Comparison of ENCODE assay signal across 8 cellular contexts in the genomic region with DNA sequence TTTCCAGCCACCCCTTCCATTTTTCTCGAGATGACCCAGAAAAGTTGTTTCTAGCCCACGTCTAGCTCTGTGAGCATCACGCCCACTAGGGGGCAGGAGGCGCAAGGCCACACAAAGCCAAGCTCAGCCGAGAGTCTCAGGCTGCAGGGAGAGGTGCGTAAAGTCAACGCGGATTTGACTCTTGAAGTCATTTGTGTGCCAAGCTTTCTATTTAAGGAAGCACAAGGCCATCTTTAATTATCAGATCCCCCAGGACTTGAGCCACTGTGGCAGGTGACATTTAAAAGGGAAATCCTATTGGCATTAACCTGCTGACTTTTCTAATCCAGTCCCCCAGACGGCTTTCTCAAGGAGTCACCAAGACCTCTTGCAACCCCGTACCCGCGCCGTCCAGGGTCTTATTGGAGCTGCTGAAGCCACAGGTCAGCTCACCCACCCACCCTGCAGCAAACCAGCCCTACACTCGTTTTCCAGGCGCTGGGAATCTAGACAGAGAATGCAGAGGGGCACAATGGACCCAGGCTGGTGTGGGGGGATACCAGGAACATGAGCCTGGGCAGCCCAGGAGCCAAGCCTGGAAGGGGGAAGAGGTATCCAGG.
A peak's percentile ranks its signal among the peaks of the same experiment; 100 is the strongest.
DNase-seq lines count a peak whose midpoint lies in the region; ATAC-seq lines count a peak whose summit lies in the region.

No MANE protein-coding gene starts in this region.

- peaks cover 7% of the 10 kb centered on the region for H3K36me3 Mint-ChIP-seq in activated CD4-positive, alpha-beta T cell treated with anti-CD3 and anti-CD28 coated beads for 36 hours (ENCODE audit: low read depth)
- peaks cover 19% of the 10 kb centered on the region for H3K36me3 Mint-ChIP-seq in central memory CD8-positive, alpha-beta T cell (ENCODE audit: insufficient read depth)

- H3K27me3 Mint-ChIP-seq in activated CD4-positive, alpha-beta T cell treated with anti-CD3 and anti-CD28 coated beads for 36 hours = peaks cover 5% of the 10 kb centered on the region
- H3K27me3 Mint-ChIP-seq in central memory CD8-positive, alpha-beta T cell = no peaks in the 10 kb centered on the region

- no peaks in the 10 kb centered on the region for H3K9me3 Mint-ChIP-seq in activated CD4-positive, alpha-beta T cell treated with anti-CD3 and anti-CD28 coated beads for 36 hours (ENCODE audit: low read depth)
- no peaks in the 10 kb centered on the region for H3K9me3 Mint-ChIP-seq in central memory CD8-positive, alpha-beta T cell

- intact Hi-C loops in activated CD4-positive, alpha-beta T cell treated with anti-CD3 and anti-CD28 coated beads for 36 hours (cut with DNase I, micrococcal nuclease) = loop anchor here (1.0 to 10.0 kb wide), 11 partner anchors 25 to 289 kb away; a partner anchor contains a TSS
- intact Hi-C loops in left colon (cut with DNase I, micrococcal nuclease) = loop anchor here in 1 of 2 donors (5.0 kb wide), 2 partner anchors 64 to 109 kb away; a partner anchor contains a TSS

- POLR2A ChIA-PET in activated CD4-positive, alpha-beta T cell treated with anti-CD3 and anti-CD28 coated beads for 36 hours (lab: Charles Lee) = interaction anchor here (0.8 to 1.0 kb wide), 3 partner anchors 43 to 137 kb away, joined by 3 to 5 read pairs (median 3); no protein-coding TSS in a partner anchor

- H3K4me3 Mint-ChIP-seq in activated CD4-positive, alpha-beta T cell treated with anti-CD3 and anti-CD28 coated beads for 36 hours = no peak overlapping the region
- no peak overlapping the region for H3K4me3 Mint-ChIP-seq in central memory CD8-positive, alpha-beta T cell

- CTCF ChIA-PET in activated CD4-positive, alpha-beta T cell treated with anti-CD3 and anti-CD28 coated beads for 36 hours (lab: Charles Lee) = interaction anchor here (0.6 to 8.7 kb wide), 62 partner anchors 8 to 532 kb away, joined by 3 to 133 read pairs (median 5); a partner anchor contains a TSS

- peak; percentile 44 for ATAC-seq in HG03095 (IDR thresholded peaks at IDR 0.05; ENCODE audit: unreplicated experiment)
- ATAC-seq in activated CD4-positive, alpha-beta T cell treated with anti-CD3 and anti-CD28 coated beads for 36 hours = peak; percentile 55
- ATAC-seq in central memory CD8-positive, alpha-beta T cell (replicated peaks; ENCODE audit: extremely low read depth, poor library complexity, severe bottlenecking) = peak; percentile 35
- ATAC-seq in left colon = peak; percentile 82
- no peak for ATAC-seq in HG03460 (IDR thresholded peaks at IDR 0.05; ENCODE audit: unreplicated experiment)

- DNase-seq in G401 (ENCODE audit: low spot score) (peak; percentile 92), NCI-H460 (ENCODE audit: extremely low read depth, low read depth) (peak; percentile 72), left colon (peak; percentile 76 to 92)
- DNase-seq in activated CD4-positive, alpha-beta T cell treated with anti-CD3 and anti-CD28 coated beads for 36 hours = peak; percentile 93
- DNase-seq in central memory CD8-positive, alpha-beta T cell (ENCODE audit: low spot score in 2 of 2) = peak; percentile 74 to 77
- DNase-seq in stimulated activated CD4-positive, alpha-beta T cell treated with anti-CD3 and anti-CD28 coated beads, Interleukin-2, amount 100 ng/mL, for 24 hours = peak; percentile 87 to 89

- H3K4me1 Mint-ChIP-seq in activated CD4-positive, alpha-beta T cell treated with anti-CD3 and anti-CD28 coated beads for 36 hours = peaks cover 57% of the 10 kb centered on the region
- peaks cover 66% of the 10 kb centered on the region for H3K4me1 Mint-ChIP-seq in central memory CD8-positive, alpha-beta T cell

- in situ Hi-C loops in G401 (cut with HindIII; ENCODE audit: low sequenced_read_pairs) = no loop called here

- H3K27ac Mint-ChIP-seq in activated CD4-positive, alpha-beta T cell treated with anti-CD3 and anti-CD28 coated beads for 36 hours = no peak overlapping the region
- H3K27ac Mint-ChIP-seq in central memory CD8-positive, alpha-beta T cell (ENCODE audit: low read depth) = no peak overlapping the region
